15 cellular contexts compared by ENCODE assay signal in the genomic region with DNA sequence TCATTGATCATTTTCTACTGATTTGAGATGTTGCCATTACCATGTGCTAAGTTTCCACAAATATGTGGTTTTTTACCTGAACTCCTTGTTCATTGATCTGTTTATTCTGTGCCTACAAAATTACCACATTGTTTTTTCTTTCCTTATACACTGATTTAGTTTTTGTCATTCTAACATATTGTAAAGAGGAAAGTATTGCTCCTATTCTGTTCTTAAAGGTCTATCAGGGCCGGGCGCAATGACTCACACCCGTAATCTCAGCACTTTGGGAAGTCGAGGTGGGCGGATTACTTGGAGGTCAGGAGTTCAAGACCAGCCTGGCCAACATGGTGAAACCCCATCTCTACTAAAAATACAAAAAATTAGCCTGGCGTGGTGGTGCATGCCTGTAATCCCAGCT.
A peak's percentile ranks its signal among the peaks of the same experiment; 100 is the strongest.
DNase-seq lines count a peak whose midpoint lies in the region; ATAC-seq and TF ChIP-seq lines count a peak whose summit lies in the region.
"Had no signal": no experiment of that assay in that cellular context is flagged by ENCODE, and none has a peak within 500 bp of the region (broad histone marks: within the 10 kb centered on the region; RNA-seq: fewer than 3 reads in every experiment).

No MANE protein-coding gene starts in this region.

- peaks cover 27% of the 10 kb centered on the region for H3K4me1 Mint-ChIP-seq in Caco-2 (ENCODE audit: low read depth, unreplicated experiment)
- H3K4me1 Mint-ChIP-seq in memory B cell, result peaks cover 35% of the 10 kb centered on the region
- H3K4me1 Mint-ChIP-seq in activated naive CD4-positive, alpha-beta T cell treated with anti-CD3 and anti-CD28 coated beads for 36 hours (ENCODE audit: low read depth), result peaks cover 23% of the 10 kb centered on the region

- H3K27ac Mint-ChIP-seq in Caco-2 (ENCODE audit: unreplicated experiment), result peak overlapping the region; percentile 30
- peak overlapping the region; percentile 30 for H3K27ac Mint-ChIP-seq in memory B cell
- H3K27ac Mint-ChIP-seq in activated naive CD4-positive, alpha-beta T cell treated with anti-CD3 and anti-CD28 coated beads for 36 hours, result no peak overlapping the region
- H3K27ac Mint-ChIP-seq: stimulated activated naive B cell treated with anti-CD40 and anti-IgM and Interleukin-4, amounts not matched to agents 10 μg/mL and 1 μg/mL and 100 μg/mL, for 72 hours had no signal

- CTCF ChIA-PET in Caco-2 (lab: Charles Lee), result no interaction called here
- CTCF ChIA-PET in activated naive CD4-positive, alpha-beta T cell treated with anti-CD3 and anti-CD28 coated beads for 36 hours (lab: Charles Lee), result interaction anchor here (0.9 kb wide), 1 partner anchor 29 kb away, joined by 3 read pairs; no protein-coding TSS in a partner anchor

- in situ Hi-C loops in brain microvascular endothelial cell (cut with HindIII; ENCODE audit: low pct_ligation_motif_present, low sequenced_read_pairs), result no loop called here

- TF ChIP-seq CTCF in Caco-2 (IDR thresholded peaks at IDR 0.05; ENCODE audit: insufficient read depth in 1 of 2, low read depth in 1 of 2, low read length in 1 of 2, severe bottlenecking in 1 of 2, unreplicated experiment in 1 of 2) (no peak), brain microvascular endothelial cell (IDR thresholded peaks at IDR 0.05; ENCODE audit: low read depth, low read length, missing control alignments) (no peak), testis (IDR thresholded peaks at IDR 0.05) (no peak)

- no peak for DNase-seq in Caco-2
- peak; percentile 82 for DNase-seq in brain microvascular endothelial cell
- DNase-seq in memory B cell (ENCODE audit: low spot score in 2 of 2), result no peak
- no peak for DNase-seq in testis
- DNase-seq in NCI-H187 (lab: John Stamatoyannopoulos, UW), result no peak
- DNase-seq in activated naive CD4-positive, alpha-beta T cell treated with anti-CD3 and anti-CD28 coated beads for 36 hours, result no peak
- DNase-seq in stimulated activated naive CD4-positive, alpha-beta T cell (lab: John Stamatoyannopoulos, UW), result no peak
- DNase-seq: activated CD4-positive, CD25-positive, alpha-beta regulatory T cell treated with anti-CD3 and anti-CD28 coated beads, Interleukin-2, amount 50 U/mL, for 72 hours; activated effector memory CD4-positive, alpha-beta T cell treated with Interleukin-2 at 50 U/mL for 16 hours; cerebellar nuclear complex; NCI-H1417; NCI-H82; stimulated activated naive B cell treated with anti-CD40 and anti-IgM and Interleukin-4, amounts not matched to agents 10 μg/mL and 1 μg/mL and 100 μg/mL, for 72 hours had no signal

- H3K27me3 Mint-ChIP-seq in Caco-2 (ENCODE audit: insufficient read depth, unreplicated experiment) (no peaks in the 10 kb centered on the region), memory B cell (no peaks in the 10 kb centered on the region)
- H3K27me3 Mint-ChIP-seq in activated naive CD4-positive, alpha-beta T cell treated with anti-CD3 and anti-CD28 coated beads for 36 hours (ENCODE audit: low read depth), result no peaks in the 10 kb centered on the region
- H3K27me3 Mint-ChIP-seq: stimulated activated naive B cell treated with anti-CD40 and anti-IgM and Interleukin-4, amounts not matched to agents 10 μg/mL and 1 μg/mL and 100 μg/mL, for 72 hours had no signal

- H3K9me3 Mint-ChIP-seq in Caco-2 (ENCODE audit: unreplicated experiment) (no peaks in the 10 kb centered on the region), memory B cell (no peaks in the 10 kb centered on the region)
- no peaks in the 10 kb centered on the region for H3K9me3 Mint-ChIP-seq in activated naive CD4-positive, alpha-beta T cell treated with anti-CD3 and anti-CD28 coated beads for 36 hours
- H3K9me3 Mint-ChIP-seq: neural crest cell; stimulated activated naive B cell treated with anti-CD40 and anti-IgM and Interleukin-4, amounts not matched to agents 10 μg/mL and 1 μg/mL and 100 μg/mL, for 72 hours had no signal

- H3K4me1 ChIP-seq in Caco-2, result peaks cover 7% of the 10 kb centered on the region; the same call in 1 of the 2 replicates
- peaks cover 8% of the 10 kb centered on the region; the same call in 1 of the 2 replicates for H3K4me1 ChIP-seq in HUES48 (ENCODE audit: control insufficient read depth, insufficient read depth, low read length)
- peaks cover 4% of the 10 kb centered on the region for H3K4me1 ChIP-seq in testis

- H3K27me3 ChIP-seq in Caco-2 (replicated peaks; ENCODE audit: control insufficient read depth, insufficient read depth, low read length) (no peaks in the 10 kb centered on the region), HUES48 (ENCODE audit: control insufficient read depth, insufficient read depth, low read length) (no peaks in the 10 kb centered on the region), brain microvascular endothelial cell (replicated peaks) (no peaks in the 10 kb centered on the region), testis (no peaks in the 10 kb centered on the region)

- H3K4me3 ChIP-seq in Caco-2 (ENCODE audit: low read depth, low read length), result no peak overlapping the region
- H3K4me3 ChIP-seq in HUES48 (ENCODE audit: low read depth, low read length), result no peak overlapping the region
- H3K4me3 ChIP-seq in brain microvascular endothelial cell (ENCODE audit: low read depth, low read length), result no peak overlapping the region
- no peak overlapping the region for H3K4me3 ChIP-seq in testis

- 85 to 88% methylated on average over 6 of the region's 6 CpGs for WGBS in testis, 2 donors

- no peak for ATAC-seq in memory B cell (ENCODE audit: low read depth)

- H3K4me3 Mint-ChIP-seq in Caco-2 (ENCODE audit: unreplicated experiment) (no peak overlapping the region), memory B cell (no peak overlapping the region)
- no peak overlapping the region for H3K4me3 Mint-ChIP-seq in activated naive CD4-positive, alpha-beta T cell treated with anti-CD3 and anti-CD28 coated beads for 36 hours
- H3K4me3 Mint-ChIP-seq: neural crest cell; stimulated activated naive B cell treated with anti-CD40 and anti-IgM and Interleukin-4, amounts not matched to agents 10 μg/mL and 1 μg/mL and 100 μg/mL, for 72 hours had no signal

- no peaks in the 10 kb centered on the region for H3K9me3 ChIP-seq in Caco-2
- no peaks in the 10 kb centered on the region for H3K9me3 ChIP-seq in HUES48 (ENCODE audit: control insufficient read depth, insufficient read depth, low read length)
- H3K9me3 ChIP-seq in testis, result no peaks in the 10 kb centered on the region

- no TSS peak for BruUV-seq in Caco-2 (replicated peaks; lab: Mats Ljungman, UMichigan)

- H3K36me3 ChIP-seq in Caco-2 (ENCODE audit: control insufficient read depth, insufficient read depth, low read length) (no peaks in the 10 kb centered on the region), HUES48 (ENCODE audit: control insufficient read depth, insufficient read depth, low read length) (no peaks in the 10 kb centered on the region), brain microvascular endothelial cell (replicated peaks) (no peaks in the 10 kb centered on the region), testis (ENCODE audit: low read depth, missing control alignments) (no peaks in the 10 kb centered on the region)

- intact Hi-C loops in Caco-2 (cut with micrococcal nuclease; ENCODE audit: unreplicated experiment), result no loop called here
- intact Hi-C loops in testis (cut with DNase I; ENCODE audit: low total_unique reads), result no loop called here
- intact Hi-C loops in activated naive CD4-positive, alpha-beta T cell treated with anti-CD3 and anti-CD28 coated beads for 36 hours (cut with micrococcal nuclease), result no loop called here

- peak overlapping the region; percentile 75 for H3K27ac ChIP-seq in HUES48 (ENCODE audit: low read depth, low read length)
- peak overlapping the region; percentile 85 for H3K27ac ChIP-seq in brain microvascular endothelial cell
- no peak overlapping the region for H3K27ac ChIP-seq in testis

- H3K36me3 Mint-ChIP-seq in Caco-2 (ENCODE audit: insufficient read depth, unreplicated experiment), result peaks cover 7% of the 10 kb centered on the region
- H3K36me3 Mint-ChIP-seq in memory B cell, result peaks cover 19% of the 10 kb centered on the region
- peaks cover 3% of the 10 kb centered on the region for H3K36me3 Mint-ChIP-seq in activated naive CD4-positive, alpha-beta T cell treated with anti-CD3 and anti-CD28 coated beads for 36 hours (ENCODE audit: low read depth)

- H3K9ac ChIP-seq in HUES48 (ENCODE audit: low read depth, low read length), result no peak overlapping the region

- TF ChIP-seq POLR2A in testis (IDR thresholded peaks at IDR 0.05), result no peak

- POLR2A ChIA-PET in Caco-2 (lab: Charles Lee), result no interaction called here

Comparison
In these comparisons a context has a peak if more than half of its experiments do, and no peak if none do; other contexts are left out.
1. H3K27ac ChIP-seq: peak in HUES48 (single experiment) and brain microvascular endothelial cell (single experiment); none in testis (0 of 2).